8 cellular contexts compared by ENCODE assay signal in genomic region chr11:16881074-16881709, GRCh38.
A peak's percentile ranks its signal among the peaks of the same experiment; 100 is the strongest.
DNase-seq lines count a peak whose midpoint lies in the region; ATAC-seq and TF ChIP-seq lines count a peak whose summit lies in the region.

No MANE protein-coding gene starts in this region.

- H3K9ac ChIP-seq in adipocyte (ENCODE audit: low read length) = no peak overlapping the region

- H3K4me3 ChIP-seq in adipocyte (ENCODE audit: low read length) = no peak overlapping the region

- H3K9me3 ChIP-seq in adipocyte (ENCODE audit: control insufficient read depth, low read length) = no peaks in the 10 kb centered on the region

- H3K9me3 Mint-ChIP-seq in natural killer cell = no peaks in the 10 kb centered on the region

- H3K27ac Mint-ChIP-seq in natural killer cell = no peak overlapping the region

- peaks cover 22% of the 10 kb centered on the region for H3K4me1 ChIP-seq in adipocyte (ENCODE audit: control insufficient read depth, insufficient read depth, low read length)

- no peaks in the 10 kb centered on the region for H3K4me1 Mint-ChIP-seq in natural killer cell

- H3K27me3 ChIP-seq in adipocyte (replicated peaks; ENCODE audit: control insufficient read depth, insufficient read depth, low read length) = no peaks in the 10 kb centered on the region

- no peak for TF ChIP-seq CTCF in natural killer cell (IDR thresholded peaks at IDR 0.05)

- no peaks in the 10 kb centered on the region for H3K36me3 ChIP-seq in adipocyte (ENCODE audit: control insufficient read depth, insufficient read depth, low read length, severe bottlenecking)

- DNase-seq in AG08396 (ENCODE audit: low spot score) = peak; percentile 52
- peak; percentile 26 for DNase-seq in adipocyte (ENCODE audit: low read depth)
- peak; percentile 90 for DNase-seq in islet precursor cell
- DNase-seq in NCI-H2081 treated with DMSO at 0.1 percent for 48 hours (lab: John Stamatoyannopoulos, UW) = no peak
- DNase-seq in natural killer cell = no peak

- intact Hi-C loops in natural killer cell (cut with micrococcal nuclease) = no loop called here

- H3K4me3 Mint-ChIP-seq in natural killer cell = no peak overlapping the region

- ATAC-seq in HG02798 (IDR thresholded peaks at IDR 0.05; ENCODE audit: poor library complexity, unreplicated experiment) (peak; percentile 56), GM21423 (IDR thresholded peaks at IDR 0.05; ENCODE audit: unreplicated experiment) (no peak), natural killer cell (no peak), GM19467 (IDR thresholded peaks at IDR 0.05; ENCODE audit: unreplicated experiment) (no peak)

- H3K27me3 Mint-ChIP-seq in natural killer cell (ENCODE audit: low read depth in 2 of 2) = peaks cover 5 to 12% of the 10 kb centered on the region in 2 donors

- H3K36me3 Mint-ChIP-seq in natural killer cell = no peaks in the 10 kb centered on the region

Comparison
In these comparisons a context has a peak if more than half of its experiments do, and no peak if none do; other contexts are left out.
1. DNase-seq: peak in AG08396 (single experiment), adipocyte (single experiment) and islet precursor cell (single experiment); none in NCI-H2081 treated with DMSO at 0.1 percent for 48 hours (single experiment) and natural killer cell (single experiment).